In genomic region chr2:109063326-109063670, GRCh38 we compare ENCODE assay signal across 1 cellular context.
TF ChIP-seq lines count a peak whose summit lies in the region.

No MANE protein-coding gene starts in this region.

TF ChIP-seq in WTC11, 78 proteins besides CTCF, POLR2A, EP300 and RAD21 (continued from another document):
- TF ChIP-seq STAT6 (CRISPR knock-in tag; conservative IDR thresholded peaks at IDR 0.05; ENCODE audit: low read depth) (no peak), HMGA2 (CRISPR knock-in tag; IDR thresholded peaks at IDR 0.05) (no peak), TCF7 (CRISPR knock-in tag; IDR thresholded peaks at IDR 0.05; ENCODE audit: low read depth) (no peak), MXD4 (CRISPR knock-in tag; IDR thresholded peaks at IDR 0.05; ENCODE audit: borderline replicate concordance) (no peak)
